ENCODE assay signal across 8 cellular contexts in genomic region chr2:61853848-61854434, GRCh38. TPM values are rescaled to one million over a fixed set of nuclear protein-coding genes. Genes with fewer than 3 reads are reported as not detected.
DNase-seq lines count a peak whose midpoint lies in the region; ATAC-seq, FAIRE-seq and TF ChIP-seq lines count a peak whose summit lies in the region.

Gene FAM161A, minus strand, starts transcription at chr2:61854060. Its CDS starts 19 bp downstream, at chr2:61854041.

- peak; percentile 73 for ATAC-seq in HG02943 (IDR thresholded peaks at IDR 0.05; ENCODE audit: low read depth, unreplicated experiment)

- in situ Hi-C loops in astrocyte of the cerebellum (cut with HindIII; ENCODE audit: low sequenced_read_pairs) = no loop called here

- TF ChIP-seq CTCF in astrocyte of the cerebellum (IDR thresholded peaks at IDR 0.05; ENCODE audit: low read depth, low read length, missing control alignments) (no peak), hepatocyte (IDR thresholded peaks at IDR 0.05; ENCODE audit: poor library complexity) (no peak)

- DNase-seq in GM18507 (ENCODE audit: extremely low spot score, insufficient read length, low read depth) (peak; percentile 80), NCI-H1694 treated with DMSO at 0.1 percent for 48 hours (lab: John Stamatoyannopoulos, UW) (peak; percentile 72), T-helper 22 cell (ENCODE audit: low read depth) (peak; percentile 62), astrocyte of the cerebellum (ENCODE audit: low read depth) (peak; percentile 57), hepatocyte (ENCODE audit: low spot score) (peak; percentile 94), retina (peak; percentile 98)
- DNase-seq in central memory CD4-positive, alpha-beta T cell = no peak

- H3K9me2 ChIP-seq in hepatocyte (replicated peaks; ENCODE audit: insufficient read depth) = no peaks in the 10 kb centered on the region

- H3K4me1 ChIP-seq in hepatocyte (ENCODE audit: insufficient read depth) = peaks cover 4% of the 10 kb centered on the region

- H3K36me3 ChIP-seq in hepatocyte (replicated peaks; ENCODE audit: insufficient read depth, low read depth) = no peaks in the 10 kb centered on the region

- H3K27ac ChIP-seq in hepatocyte = peak within 1 kb of the TSS; percentile 87

- no peaks in the 10 kb centered on the region for H3K27me3 ChIP-seq in hepatocyte

- H3K4me3 ChIP-seq in astrocyte of the cerebellum (ENCODE audit: low read depth, low read length) (peak within 1 kb of the TSS; percentile 82), hepatocyte (peak within 1 kb of the TSS; percentile 94)

- H3K4me2 ChIP-seq in hepatocyte = peak within 1 kb of the TSS; percentile 89

- H2AFZ ChIP-seq in hepatocyte = peak within 1 kb of the TSS; percentile 97

- FAIRE-seq in GM18507 (lab: Jason Lieb, UNC) = peak; percentile 54

- no peaks in the 10 kb centered on the region for H3K9me3 ChIP-seq in hepatocyte (ENCODE audit: low read depth)

- peaks cover 2% of the 10 kb centered on the region for H3K79me2 ChIP-seq in hepatocyte

- under 1% methylated on average over 31 of the region's 39 CpGs for WGBS in hepatocyte (ENCODE audit: low lambda C conversion rate, missing lambda C conversion rate)

- H4K20me1 ChIP-seq in hepatocyte (ENCODE audit: insufficient read depth, poor library complexity, severe bottlenecking) = no peaks in the 10 kb centered on the region

RNA-seq across cellular contexts. Expression of gene FAM161A, which starts in this region (rescaled TPM):
- 3.7 and 6.5 TPM in 2 replicates for total RNA-seq in hepatocyte
- 2.1 and 4.5 TPM in 2 replicates for polyA plus RNA-seq in hepatocyte
